ENCODE assay signal across 17 cellular contexts in genomic region chr21:25329227-25329626, GRCh38.
A peak's percentile ranks its signal among the peaks of the same experiment; 100 is the strongest.
DNase-seq lines count a peak whose midpoint lies in the region; ATAC-seq and TF ChIP-seq lines count a peak whose summit lies in the region.
"Had no signal": no experiment of that assay in that cellular context is flagged by ENCODE, and none has a peak within 500 bp of the region (broad histone marks: within the 10 kb centered on the region; RNA-seq: fewer than 3 reads in every experiment).

No MANE protein-coding gene starts in this region.

- ATAC-seq in right lobe of liver, result no peak
- ATAC-seq: body of pancreas had no signal

- no peak overlapping the region for H3K9ac ChIP-seq in mammary epithelial cell (ENCODE audit: insufficient read depth, low read length)
- H3K9ac ChIP-seq: KMS-11 had no signal

- no peaks in the 10 kb centered on the region for H3K4me1 ChIP-seq in mammary epithelial cell (ENCODE audit: insufficient read depth, low read length)
- no peaks in the 10 kb centered on the region for H3K4me1 ChIP-seq in right lobe of liver
- H3K4me1 ChIP-seq: body of pancreas had no signal

- H3K27ac Mint-ChIP-seq in MCF 10A (ENCODE audit: low read depth, unreplicated experiment) (peak overlapping the region; percentile 9), chondrocyte (ENCODE audit: unreplicated experiment) (no peak overlapping the region)
- H3K27ac Mint-ChIP-seq: activated CD4-positive, alpha-beta T cell treated with anti-CD3 and anti-CD28 coated beads, Interleukin-2, amount 10 ng/mL, durations not matched to agents 7 days and 5 days; activated T-helper 1 cell treated with anti-CD3 and anti-CD28 coated beads, Interleukin-12 subunit alpha, Interleukin-12 subunit beta, Interleukin-2, Interleukin-4 antibody, amounts not matched to agents 30 ng/mL and 10 ng/mL and 1 ng/mL, durations not matched to agents 14 hours and 24 hours and 36 hours; nephron progenitor cell; T-helper 2 cell treated with Interferon-gamma antibody and Interleukin-4, amounts not matched to agents 5 μg/mL and 100 μg/mL, for 36 hours had no signal

- intact Hi-C loops in MCF 10A (cut with micrococcal nuclease) (loop anchor here (10.0 kb wide), 1 partner anchor 46 kb away; no protein-coding TSS in a partner anchor), mammary epithelial cell (cut with micrococcal nuclease) (no loop called here), right lobe of liver (cut with DNase I) (no loop called here)

- WGBS in mammary epithelial cell (ENCODE audit: low coverage, missing lambda C conversion rate), result 13% methylated on average over 2 of the region's 2 CpGs
- WGBS in right lobe of liver (ENCODE audit: insufficient coverage, low coverage, low lambda C conversion rate, missing lambda C conversion rate), result 42% methylated on average over 2 of the region's 2 CpGs

- H3K27ac ChIP-seq in mammary epithelial cell (ENCODE audit: insufficient read depth, low read depth, low read length) (no peak overlapping the region), right lobe of liver (no peak overlapping the region)
- H3K27ac ChIP-seq: 22Rv1, body of pancreas, KMS-11 had no signal

- H3K36me3 Mint-ChIP-seq in MCF 10A (ENCODE audit: insufficient read depth, unreplicated experiment) (no peaks in the 10 kb centered on the region), chondrocyte (ENCODE audit: low read depth) (no peaks in the 10 kb centered on the region)

- no peak for TF ChIP-seq CTCF in MCF 10A (IDR thresholded peaks at IDR 0.05; ENCODE audit: unreplicated experiment)
- no peak for TF ChIP-seq CTCF in mammary epithelial cell (conservative IDR thresholded peaks at IDR 0.05 in 1 of 2, IDR thresholded peaks at IDR 0.05 in 1 of 2; ENCODE audit: extremely low read depth in 1 of 2, insufficient read depth in 1 of 2, low read depth in 1 of 2, low read length in 2 of 2)
- no peak for TF ChIP-seq CTCF in right lobe of liver (IDR thresholded peaks at IDR 0.05)
- TF ChIP-seq CTCF in chondrocyte (IDR thresholded peaks at IDR 0.05), result no peak

- no peaks in the 10 kb centered on the region for H4K20me1 ChIP-seq in mammary epithelial cell (ENCODE audit: insufficient read depth, low read length)

- no peak overlapping the region for H3K4me2 ChIP-seq in mammary epithelial cell (ENCODE audit: insufficient read depth, low read depth, low read length)
- H3K4me2 ChIP-seq: KMS-11 had no signal

- H3K4me3 ChIP-seq in mammary epithelial cell (replicated peaks in 1 of 3; ENCODE audit: insufficient read depth in 1 of 3, low read depth in 2 of 3, low read length in 3 of 3) (no peak overlapping the region), right lobe of liver (no peak overlapping the region)
- H3K4me3 ChIP-seq: body of pancreas had no signal

- peaks cover 14% of the 10 kb centered on the region for H3K9me3 ChIP-seq in mammary epithelial cell (replicated peaks; ENCODE audit: insufficient read depth, low read length)
- H3K9me3 ChIP-seq in right lobe of liver, result no peaks in the 10 kb centered on the region
- H3K9me3 ChIP-seq: body of pancreas had no signal

- no peak for TF ChIP-seq POLR2A in right lobe of liver (IDR thresholded peaks at IDR 0.05)

- H3K79me2 ChIP-seq in mammary epithelial cell (ENCODE audit: insufficient read depth, low read length), result no peaks in the 10 kb centered on the region

- H2AFZ ChIP-seq in mammary epithelial cell (ENCODE audit: low read depth, low read length), result no peak overlapping the region

- H3K4me3 Mint-ChIP-seq in MCF 10A (ENCODE audit: unreplicated experiment) (no peak overlapping the region), chondrocyte (ENCODE audit: unreplicated experiment) (no peak overlapping the region)
- H3K4me3 Mint-ChIP-seq: activated CD4-positive, alpha-beta T cell treated with anti-CD3 and anti-CD28 coated beads, Interleukin-2, amount 10 ng/mL, durations not matched to agents 7 days and 5 days; activated T-helper 1 cell treated with anti-CD3 and anti-CD28 coated beads, Interleukin-12 subunit alpha, Interleukin-12 subunit beta, Interleukin-2, Interleukin-4 antibody, amounts not matched to agents 30 ng/mL and 10 ng/mL and 1 ng/mL, durations not matched to agents 14 hours and 24 hours and 36 hours; nephron progenitor cell; T-helper 2 cell treated with Interferon-gamma antibody and Interleukin-4, amounts not matched to agents 5 μg/mL and 100 μg/mL, for 36 hours had no signal

- CTCF ChIA-PET in MCF 10A (lab: Yijun Ruan, JAX) (interaction anchor here (0.6 kb wide), 1 partner anchor 16 kb away, joined by 3 read pairs; no protein-coding TSS in a partner anchor), mammary epithelial cell (lab: Charles Lee; ENCODE audit: low non-redundant PET) (no interaction called here)

- POLR2A ChIA-PET in MCF 10A (lab: Yijun Ruan, JAX), result interaction anchor here (0.6 to 2.2 kb wide), 4 partner anchors 9 to 975 kb away, joined by 3 to 7 read pairs (median 4); no protein-coding TSS in a partner anchor

- BruUV-seq in MCF 10A (replicated peaks; lab: Mats Ljungman, UMichigan) (no TSS peak), mammary epithelial cell (replicated peaks; lab: Mats Ljungman, UMichigan) (no TSS peak)

- H3K27me3 Mint-ChIP-seq in MCF 10A (ENCODE audit: insufficient read depth, unreplicated experiment), result no peaks in the 10 kb centered on the region
- no peaks in the 10 kb centered on the region for H3K27me3 Mint-ChIP-seq in chondrocyte (ENCODE audit: low read depth)

- in situ Hi-C loops in mammary epithelial cell (cut with MboI; ENCODE audit: low sequenced_read_pairs in 2 of 2), result no loop called here

- H3K4me1 Mint-ChIP-seq in MCF 10A (ENCODE audit: insufficient read depth, unreplicated experiment) (peaks cover 30% of the 10 kb centered on the region), chondrocyte (ENCODE audit: low read depth) (peaks cover 10% of the 10 kb centered on the region)
- H3K4me1 Mint-ChIP-seq: activated CD4-positive, alpha-beta T cell treated with anti-CD3 and anti-CD28 coated beads, Interleukin-2, amount 10 ng/mL, durations not matched to agents 7 days and 5 days; nephron progenitor cell had no signal

- peaks cover 8% of the 10 kb centered on the region for H3K9me3 Mint-ChIP-seq in MCF 10A (ENCODE audit: unreplicated experiment)
- H3K9me3 Mint-ChIP-seq in chondrocyte (ENCODE audit: low read depth), result peaks cover 10% of the 10 kb centered on the region
- H3K9me3 Mint-ChIP-seq: activated CD4-positive, alpha-beta T cell treated with anti-CD3 and anti-CD28 coated beads, Interleukin-2, amount 10 ng/mL, durations not matched to agents 7 days and 5 days; activated T-helper 1 cell treated with anti-CD3 and anti-CD28 coated beads, Interleukin-12 subunit alpha, Interleukin-12 subunit beta, Interleukin-2, Interleukin-4 antibody, amounts not matched to agents 30 ng/mL and 10 ng/mL and 1 ng/mL, durations not matched to agents 14 hours and 24 hours and 36 hours; nephron progenitor cell; T-helper 2 cell treated with Interferon-gamma antibody and Interleukin-4, amounts not matched to agents 5 μg/mL and 100 μg/mL, for 36 hours had no signal

- DNase-seq in MCF 10A (ENCODE audit: unreplicated experiment) (peak; percentile 69), mammary epithelial cell (no peak), SW 1271 (lab: John Stamatoyannopoulos, UW) (peak; percentile 9 to 45), fibroblast of the conjunctiva (ENCODE audit: low read depth) (peak; percentile 16), right lobe of liver (no peak), DMS153 treated with DMSO at 0.1 percent for 48 hours (lab: John Stamatoyannopoulos, UW; ENCODE audit: unreplicated experiment) (no peak), chondrocyte (ENCODE audit: low spot score) (no peak)
- no peak for DNase-seq in activated T-cell treated with anti-CD3 and anti-CD28 coated beads, Interleukin-2, amount 50 U/mL, for 48 hours
- DNase-seq: activated CD4-positive, alpha-beta T cell treated with anti-CD3 and anti-CD28 coated beads, Interleukin-2, amount 10 ng/mL, durations not matched to agents 7 days and 5 days; body of pancreas; NCI-H1694; NCI-H524 treated with DMSO at 0.1 percent for 48 hours; nephron progenitor cell had no signal

- H3K36me3 ChIP-seq in mammary epithelial cell (ENCODE audit: insufficient read depth, low read length) (no peaks in the 10 kb centered on the region), right lobe of liver (no peaks in the 10 kb centered on the region)

- dilution Hi-C loops in mammary epithelial cell (cut with HindIII; ENCODE audit: low sequenced_read_pairs), result no loop called here

- no peaks in the 10 kb centered on the region for H3K27me3 ChIP-seq in mammary epithelial cell (ENCODE audit: insufficient read depth, low read length)
- H3K27me3 ChIP-seq in right lobe of liver, result no peaks in the 10 kb centered on the region
- H3K27me3 ChIP-seq: body of pancreas had no signal

Comparison
In these comparisons a context has a peak if more than half of its experiments do, and no peak if none do; other contexts are left out.
1. DNase-seq: peak in MCF 10A (single experiment), SW 1271 (2 of 2) and fibroblast of the conjunctiva (single experiment); none in mammary epithelial cell (single experiment), right lobe of liver (0 of 3), DMS153 treated with DMSO at 0.1 percent for 48 hours (single experiment), activated T-cell treated with anti-CD3 and anti-CD28 coated beads, Interleukin-2, amount 50 U/mL, for 48 hours (0 of 2) and chondrocyte (single experiment).